1 cellular context compared by ENCODE assay signal in the genomic region with DNA sequence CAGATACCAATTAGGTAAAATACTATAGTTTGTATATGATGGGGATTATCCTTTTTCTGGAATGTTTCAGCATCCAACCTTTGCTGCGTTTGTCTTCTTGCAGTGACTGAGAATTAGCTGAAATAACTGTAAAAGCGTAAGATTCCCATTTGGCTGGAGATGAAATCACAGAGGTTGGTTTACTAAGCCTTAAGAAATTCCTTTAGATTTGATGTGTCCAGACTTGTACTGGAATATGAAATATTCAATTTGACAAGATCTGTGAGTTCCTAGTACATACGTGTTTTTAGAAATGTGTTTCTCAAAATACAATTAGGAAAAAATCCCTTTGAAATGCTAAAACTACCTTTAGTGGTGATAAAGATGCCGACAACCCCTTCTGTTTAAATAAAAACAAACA.
TF ChIP-seq lines count a peak whose summit lies in the region.

No MANE protein-coding gene starts in this region.

TF ChIP-seq in SK-N-SH treated with all-trans-retinoic acid at 6 μM for 48 hours, 23 proteins besides CTCF, POLR2A, EP300 and RAD21 (continued from another document):
- TF ChIP-seq, protein P1, sequence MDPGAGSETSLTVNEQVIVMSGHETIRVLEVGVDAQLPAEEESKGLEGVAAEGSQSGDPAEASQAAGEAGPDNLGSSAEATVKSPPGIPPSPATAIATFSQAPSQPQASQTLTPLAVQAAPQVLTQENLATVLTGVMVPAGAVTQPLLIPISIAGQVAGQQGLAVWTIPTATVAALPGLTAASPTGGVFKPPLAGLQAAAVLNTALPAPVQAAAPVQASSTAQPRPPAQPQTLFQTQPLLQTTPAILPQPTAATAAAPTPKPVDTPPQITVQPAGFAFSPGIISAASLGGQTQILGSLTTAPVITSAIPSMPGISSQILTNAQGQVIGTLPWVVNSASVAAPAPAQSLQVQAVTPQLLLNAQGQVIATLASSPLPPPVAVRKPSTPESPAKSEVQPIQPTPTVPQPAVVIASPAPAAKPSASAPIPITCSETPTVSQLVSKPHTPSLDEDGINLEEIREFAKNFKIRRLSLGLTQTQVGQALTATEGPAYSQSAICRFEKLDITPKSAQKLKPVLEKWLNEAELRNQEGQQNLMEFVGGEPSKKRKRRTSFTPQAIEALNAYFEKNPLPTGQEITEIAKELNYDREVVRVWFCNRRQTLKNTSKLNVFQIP (CRISPR knock-in tag; IDR thresholded peaks at IDR 0.05; ENCODE audit: borderline replicate concordance, low read depth) = no peak
- TF ChIP-seq, protein P2, sequence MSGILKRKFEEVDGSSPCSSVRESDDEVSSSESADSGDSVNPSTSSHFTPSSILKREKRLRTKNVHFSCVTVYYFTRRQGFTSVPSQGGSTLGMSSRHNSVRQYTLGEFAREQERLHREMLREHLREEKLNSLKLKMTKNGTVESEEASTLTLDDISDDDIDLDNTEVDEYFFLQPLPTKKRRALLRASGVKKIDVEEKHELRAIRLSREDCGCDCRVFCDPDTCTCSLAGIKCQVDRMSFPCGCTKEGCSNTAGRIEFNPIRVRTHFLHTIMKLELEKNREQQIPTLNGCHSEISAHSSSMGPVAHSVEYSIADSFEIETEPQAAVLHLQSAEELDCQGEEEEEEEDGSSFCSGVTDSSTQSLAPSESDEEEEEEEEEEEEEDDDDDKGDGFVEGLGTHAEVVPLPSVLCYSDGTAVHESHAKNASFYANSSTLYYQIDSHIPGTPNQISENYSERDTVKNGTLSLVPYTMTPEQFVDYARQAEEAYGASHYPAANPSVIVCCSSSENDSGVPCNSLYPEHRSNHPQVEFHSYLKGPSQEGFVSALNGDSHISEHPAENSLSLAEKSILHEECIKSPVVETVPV (CRISPR knock-in tag; IDR thresholded peaks at IDR 0.05) = no peak
- TF ChIP-seq CSDC2 (CRISPR knock-in tag; IDR thresholded peaks at IDR 0.05) (no peak), ZNF8 (CRISPR knock-in tag; IDR thresholded peaks at IDR 0.05) (no peak)
- TF ChIP-seq, protein P3, sequence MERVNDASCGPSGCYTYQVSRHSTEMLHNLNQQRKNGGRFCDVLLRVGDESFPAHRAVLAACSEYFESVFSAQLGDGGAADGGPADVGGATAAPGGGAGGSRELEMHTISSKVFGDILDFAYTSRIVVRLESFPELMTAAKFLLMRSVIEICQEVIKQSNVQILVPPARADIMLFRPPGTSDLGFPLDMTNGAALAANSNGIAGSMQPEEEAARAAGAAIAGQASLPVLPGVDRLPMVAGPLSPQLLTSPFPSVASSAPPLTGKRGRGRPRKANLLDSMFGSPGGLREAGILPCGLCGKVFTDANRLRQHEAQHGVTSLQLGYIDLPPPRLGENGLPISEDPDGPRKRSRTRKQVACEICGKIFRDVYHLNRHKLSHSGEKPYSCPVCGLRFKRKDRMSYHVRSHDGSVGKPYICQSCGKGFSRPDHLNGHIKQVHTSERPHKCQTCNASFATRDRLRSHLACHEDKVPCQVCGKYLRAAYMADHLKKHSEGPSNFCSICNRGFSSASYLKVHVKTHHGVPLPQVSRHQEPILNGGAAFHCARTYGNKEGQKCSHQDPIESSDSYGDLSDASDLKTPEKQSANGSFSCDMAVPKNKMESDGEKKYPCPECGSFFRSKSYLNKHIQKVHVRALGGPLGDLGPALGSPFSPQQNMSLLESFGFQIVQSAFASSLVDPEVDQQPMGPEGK (CRISPR knock-in tag; IDR thresholded peaks at IDR 0.05; ENCODE audit: borderline replicate concordance) = no peak
